In genomic region chr12:16581416-16581815, GRCh38 we compare ENCODE assay signal across 24 cellular contexts. TPM values are rescaled to one million over a fixed set of nuclear protein-coding genes. Genes with fewer than 3 reads are reported as not detected.
"Had no signal": no experiment of that assay in that cellular context is flagged by ENCODE, and none has a peak within 500 bp of the region (broad histone marks: within the 10 kb centered on the region; RNA-seq: fewer than 3 reads in every experiment).

No MANE protein-coding gene starts in this region.

- ATAC-seq: heart left ventricle; left colon; mucosa of descending colon; naive thymus-derived CD8-positive, alpha-beta T cell; psoas muscle; sciatic nerve; stimulated activated naive B cell treated with anti-CD40 and anti-IgM and Interleukin-4, amounts not matched to agents 10 μg/mL and 1 μg/mL and 100 μg/mL, for 72 hours; stimulated activated naive CD8-positive, alpha-beta T cell treated with anti-CD3 and anti-CD28 coated beads, Interleukin-15, amount 100 ng/mL, for 72 hours had no signal

- H3K4me1 ChIP-seq: esophagus squamous epithelium, heart left ventricle, psoas muscle, uterus had no signal

- H3K36me3 ChIP-seq: esophagus squamous epithelium, heart left ventricle, neutrophil, thoracic aorta, uterus had no signal

- H3K9me3 ChIP-seq: esophagus squamous epithelium, mucosa of descending colon, neutrophil, psoas muscle, thoracic aorta, uterus had no signal

- FAIRE-seq: colon had no signal

- H3K4me3 ChIP-seq: esophagus squamous epithelium, heart left ventricle, mucosa of descending colon, psoas muscle, skin epidermis, thoracic aorta, uterus had no signal

- DNase-seq: dermis blood vessel endothelial cell; esophagus squamous epithelium; foreskin melanocyte; heart left ventricle; hippocampal formation; left colon; mammary epithelial cell; mucosa of descending colon; naive thymus-derived CD8-positive, alpha-beta T cell; psoas muscle; retina; stimulated activated CD4-positive, alpha-beta T cell treated with anti-CD3 and anti-CD28 coated beads, Interleukin-2, amount 100 ng/mL, for 24 hours; stimulated activated CD4-positive, alpha-beta T cell treated with anti-CD3 and anti-CD28 coated beads, Interleukin-4, amount 100 ng/mL, for 4 hours; stimulated activated naive B cell treated with anti-CD40 and anti-IgM and Interleukin-4, amounts not matched to agents 10 μg/mL and 1 μg/mL and 100 μg/mL, for 72 hours; stimulated activated naive CD8-positive, alpha-beta T cell treated with anti-CD3 and anti-CD28 coated beads, Interleukin-15, amount 100 ng/mL, for 72 hours; uterus had no signal

- H3K27me3 ChIP-seq: esophagus squamous epithelium, heart left ventricle, neutrophil, uterus had no signal

- H3K27ac ChIP-seq: esophagus squamous epithelium, neutrophil, psoas muscle, skin epidermis, thoracic aorta, uterus had no signal

RNA-seq across cellular contexts. Expression of gene LMO3, which starts 24.5 kb away (rescaled TPM):
- total RNA-seq: dermis blood vessel endothelial cell; epithelial cell of proximal tubule; kidney epithelial cell; liver; mammary epithelial cell; naive thymus-derived CD8-positive, alpha-beta T cell had no signal
- polyA plus RNA-seq: naive thymus-derived CD8-positive, alpha-beta T cell had no signal
